ENCODE assay signal across 8 cellular contexts in genomic region chr6:32843979-32844838, GRCh38. TPM values are rescaled to one million over a fixed set of nuclear protein-coding genes. Genes with fewer than 3 reads are reported as not detected.
A peak's percentile ranks its signal among the peaks of the same experiment; 100 is the strongest.
DNase-seq lines count a peak whose midpoint lies in the region; ATAC-seq lines count a peak whose summit lies in the region.

Gene PSMB8, minus strand, starts transcription at chr6:32844047. Its CDS starts 51 bp downstream, at chr6:32843996.

- no peaks in the 10 kb centered on the region for H3K9me3 Mint-ChIP-seq in effector memory CD8-positive, alpha-beta T cell
- no peaks in the 10 kb centered on the region for H3K9me3 Mint-ChIP-seq in memory B cell

- H3K27ac Mint-ChIP-seq in effector memory CD8-positive, alpha-beta T cell = peak within 1 kb of the TSS; percentile 98 to 100
- H3K27ac Mint-ChIP-seq in memory B cell = peak within 1 kb of the TSS; percentile 99

- peak; percentile 97 for DNase-seq in COR-L47 (lab: John Stamatoyannopoulos, UW)
- DNase-seq in HT1080 (ENCODE audit: low read depth) = peak; percentile 90
- DNase-seq in NOMO-1 (lab: John Stamatoyannopoulos, UW; ENCODE audit: unreplicated experiment in 2 of 2) = peak; percentile 95 to 97
- DNase-seq in activated CD8-positive, alpha-beta memory T cell treated with anti-CD3 and anti-CD28 coated beads for 4 hours (ENCODE audit: low read depth in 2 of 2) = peak; percentile 98 to 99
- DNase-seq in effector memory CD8-positive, alpha-beta T cell = peak; percentile 98 to 99 (median 98)
- peak; percentile 98 to 99 for DNase-seq in memory B cell (ENCODE audit: low spot score in 2 of 2)
- DNase-seq in stimulated activated CD8-positive, alpha-beta memory T cell treated with anti-CD3 and anti-CD28 coated beads, Interleukin-12 subunit alpha, Interleukin-12 subunit beta, amount 100 ng/mL, for 1 hour (ENCODE audit: low read depth) = peak; percentile 98

- no peaks in the 10 kb centered on the region for H3K27me3 Mint-ChIP-seq in effector memory CD8-positive, alpha-beta T cell
- H3K27me3 Mint-ChIP-seq in memory B cell = no peaks in the 10 kb centered on the region

- ATAC-seq in GM21360 (IDR thresholded peaks at IDR 0.05; ENCODE audit: unreplicated experiment) = peak; percentile 63
- peak; percentile 77 for ATAC-seq in effector memory CD8-positive, alpha-beta T cell (replicated peaks)
- peak; percentile 84 for ATAC-seq in memory B cell (ENCODE audit: low read depth)

- peak within 1 kb of the TSS; percentile 99 to 100 for H3K4me3 Mint-ChIP-seq in effector memory CD8-positive, alpha-beta T cell
- H3K4me3 Mint-ChIP-seq in memory B cell = peak within 1 kb of the TSS; percentile 93

- H3K36me3 Mint-ChIP-seq in effector memory CD8-positive, alpha-beta T cell (ENCODE audit: insufficient read depth) = peaks cover 85% of the 10 kb centered on the region
- H3K36me3 Mint-ChIP-seq in memory B cell = peaks cover 65% of the 10 kb centered on the region

- H3K4me1 Mint-ChIP-seq in effector memory CD8-positive, alpha-beta T cell (ENCODE audit: low read depth in 2 of 2) = peaks cover 73 to 81% of the 10 kb centered on the region in 2 donors
- peaks cover 55% of the 10 kb centered on the region for H3K4me1 Mint-ChIP-seq in memory B cell

RNA-seq across cellular contexts. Expression of gene PSMB8, which starts in this region (rescaled TPM):
- total RNA-seq in HT1080 (2014; rRNA removed; shearing (Covaris generic)) = 46.2 and 52.4 TPM in 2 replicates
- 44.0 and 45.2 TPM in 2 replicates for polyA plus RNA-seq in HT1080 (2015; cell fraction: cytosol; rRNA removed)
- 40.7 and 41.7 TPM in 2 replicates for polyA plus RNA-seq in HT1080 (2015; cell fraction: nucleus; rRNA removed)

Comparison
In these comparisons a context has a peak if more than half of its experiments do, and no peak if none do; other contexts are left out.
1. Peak in every context shown above with its lines: DNase-seq and ATAC-seq.